In genomic region chr14:68476212-68476964, GRCh38 we compare ENCODE assay signal across 8 cellular contexts.
DNase-seq lines count a peak whose midpoint lies in the region; ATAC-seq and TF ChIP-seq lines count a peak whose summit lies in the region.

No MANE protein-coding gene starts in this region.

- H2AFZ ChIP-seq in parathyroid adenoma, result peak overlapping the region; percentile 31

- no peaks in the 10 kb centered on the region for H3K27me3 ChIP-seq in parathyroid adenoma (ENCODE audit: control insufficient read depth, insufficient read depth, low read length)

- peaks cover 28% of the 10 kb centered on the region for H3K4me1 ChIP-seq in parathyroid adenoma

- TF ChIP-seq CTCF in RWPE1 (conservative IDR thresholded peaks at IDR 0.05; ENCODE audit: low read depth) (no peak), parathyroid adenoma (IDR thresholded peaks at IDR 0.05) (no peak)

- ATAC-seq in GM18519 (IDR thresholded peaks at IDR 0.05; ENCODE audit: low FRiP score, unreplicated experiment) (peak; percentile 72), HG02852 (IDR thresholded peaks at IDR 0.05; ENCODE audit: unreplicated experiment) (peak; percentile 91)

- POLR2A ChIA-PET in RWPE1 (lab: Yijun Ruan, JAX; ENCODE audit: low non-redundant PET), result interaction anchor here (0.9 kb wide), 1 partner anchor 316 kb away, joined by 4 read pairs; no protein-coding TSS in a partner anchor

- peaks cover 4% of the 10 kb centered on the region for H3K4me1 Mint-ChIP-seq in activated T-helper 2 cell treated with anti-CD3 and anti-CD28 coated beads, Interferon-gamma antibody, Interleukin-2, Interleukin-4, amounts not matched to agents 10 μg/mL and 5 μg/mL and 100 μg/mL, durations not matched to agents 14 hours and 24 hours and 36 hours (ENCODE audit: low read depth)

- H3K79me2 ChIP-seq in parathyroid adenoma, result no peaks in the 10 kb centered on the region

- H3K9me3 ChIP-seq in parathyroid adenoma (ENCODE audit: control insufficient read depth, low read length), result no peaks in the 10 kb centered on the region

- no peaks in the 10 kb centered on the region for H3K27me3 Mint-ChIP-seq in activated T-helper 2 cell treated with anti-CD3 and anti-CD28 coated beads, Interferon-gamma antibody, Interleukin-2, Interleukin-4, amounts not matched to agents 10 μg/mL and 5 μg/mL and 100 μg/mL, durations not matched to agents 14 hours and 24 hours and 36 hours (ENCODE audit: low read depth)

- intact Hi-C loops in activated T-helper 2 cell treated with anti-CD3 and anti-CD28 coated beads, Interferon-gamma antibody, Interleukin-2, Interleukin-4, amounts not matched to agents 10 μg/mL and 5 μg/mL and 100 μg/mL, durations not matched to agents 14 hours and 24 hours and 36 hours (cut with micrococcal nuclease), result no loop called here

- no peak overlapping the region for H3K9ac ChIP-seq in parathyroid adenoma

- DNase-seq in RWPE1 (ENCODE audit: low spot score) (peak; percentile 74), fibroblast of the conjunctiva (ENCODE audit: low read depth) (peak; percentile 87), NCI-H524 treated with DMSO at 0.1 percent for 48 hours (lab: John Stamatoyannopoulos, UW) (no peak), NCI-H2107 (lab: John Stamatoyannopoulos, UW) (no peak)
- DNase-seq in activated T-helper 2 cell treated with anti-CD3 and anti-CD28 coated beads, Interferon-gamma antibody, Interleukin-2, Interleukin-4, amounts not matched to agents 10 μg/mL and 5 μg/mL and 100 μg/mL, durations not matched to agents 14 hours and 24 hours and 36 hours (ENCODE audit: low spot score), result no peak

- H3K27ac Mint-ChIP-seq in activated T-helper 2 cell treated with anti-CD3 and anti-CD28 coated beads, Interferon-gamma antibody, Interleukin-2, Interleukin-4, amounts not matched to agents 10 μg/mL and 5 μg/mL and 100 μg/mL, durations not matched to agents 14 hours and 24 hours and 36 hours, result no peak overlapping the region

- H3K36me3 ChIP-seq in parathyroid adenoma (ENCODE audit: control insufficient read depth, insufficient read depth, low read length), result no peaks in the 10 kb centered on the region

- no peak overlapping the region for H3K4me3 Mint-ChIP-seq in activated T-helper 2 cell treated with anti-CD3 and anti-CD28 coated beads, Interferon-gamma antibody, Interleukin-2, Interleukin-4, amounts not matched to agents 10 μg/mL and 5 μg/mL and 100 μg/mL, durations not matched to agents 14 hours and 24 hours and 36 hours (ENCODE audit: low read depth)

- H3K4me3 ChIP-seq in parathyroid adenoma (ENCODE audit: low read depth, low read length), result no peak overlapping the region

- H3K9me3 Mint-ChIP-seq in activated T-helper 2 cell treated with anti-CD3 and anti-CD28 coated beads, Interferon-gamma antibody, Interleukin-2, Interleukin-4, amounts not matched to agents 10 μg/mL and 5 μg/mL and 100 μg/mL, durations not matched to agents 14 hours and 24 hours and 36 hours, result no peaks in the 10 kb centered on the region

- peak overlapping the region; percentile 72 for H3K27ac ChIP-seq in RWPE1
- peak overlapping the region; percentile 43 for H3K27ac ChIP-seq in parathyroid adenoma

- CTCF ChIA-PET in RWPE1 (lab: Yijun Ruan, JAX), result interaction anchor here (0.6 kb wide), 2 partner anchors 9 to 30 kb away, joined by 3 to 5 read pairs; no protein-coding TSS in a partner anchor

- H3K4me2 ChIP-seq in parathyroid adenoma (ENCODE audit: low read length), result peak overlapping the region; percentile 44

- no peaks in the 10 kb centered on the region for H3K36me3 Mint-ChIP-seq in activated T-helper 2 cell treated with anti-CD3 and anti-CD28 coated beads, Interferon-gamma antibody, Interleukin-2, Interleukin-4, amounts not matched to agents 10 μg/mL and 5 μg/mL and 100 μg/mL, durations not matched to agents 14 hours and 24 hours and 36 hours (ENCODE audit: low read depth)

Comparison
In these comparisons a context has a peak if more than half of its experiments do, and no peak if none do; other contexts are left out.
1. DNase-seq: peak in RWPE1 (single experiment) and fibroblast of the conjunctiva (single experiment); none in NCI-H524 treated with DMSO at 0.1 percent for 48 hours (single experiment), activated T-helper 2 cell treated with anti-CD3 and anti-CD28 coated beads, Interferon-gamma antibody, Interleukin-2, Interleukin-4, amounts not matched to agents 10 μg/mL and 5 μg/mL and 100 μg/mL, durations not matched to agents 14 hours and 24 hours and 36 hours (single experiment) and NCI-H2107 (single experiment).